9 cellular contexts compared by ENCODE assay signal in the genomic region with DNA sequence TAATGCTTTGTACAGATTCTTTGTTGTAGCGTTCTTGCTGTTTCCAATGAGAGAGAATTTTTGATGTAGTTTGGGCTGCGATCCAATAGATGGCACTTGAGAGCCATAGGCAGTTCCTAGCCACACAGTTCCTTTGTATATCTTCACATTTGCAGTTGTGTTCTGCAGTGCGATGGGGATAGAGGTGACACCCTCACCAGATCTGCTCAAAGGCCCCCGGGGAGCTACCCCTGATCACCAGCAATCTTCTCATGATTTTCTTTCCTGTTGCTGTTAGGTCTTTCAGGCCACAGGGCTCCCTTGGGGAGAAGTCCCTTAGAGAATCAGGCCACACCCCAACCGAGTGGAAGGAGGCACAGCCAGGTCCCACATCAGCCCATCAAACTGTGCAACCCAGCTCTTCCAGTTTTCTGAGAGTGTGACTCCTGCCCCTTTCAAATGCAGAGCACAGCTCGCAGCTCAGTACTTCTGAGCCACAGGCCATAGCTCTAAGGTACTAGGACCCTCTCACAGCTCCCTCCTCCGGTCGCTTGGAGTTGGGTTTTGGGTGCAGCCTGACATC.
A peak's percentile ranks its signal among the peaks of the same experiment; 100 is the strongest.
DNase-seq lines count a peak whose midpoint lies in the region; ATAC-seq and TF ChIP-seq lines count a peak whose summit lies in the region.
"Had no signal": no experiment of that assay in that cellular context is flagged by ENCODE, and none has a peak within 500 bp of the region (broad histone marks: within the 10 kb centered on the region; RNA-seq: fewer than 3 reads in every experiment).

No MANE protein-coding gene starts in this region.

- TF ChIP-seq CTCF in 22Rv1 (IDR thresholded peaks at IDR 0.05) (peak; percentile 75), GM13977 (IDR thresholded peaks at IDR 0.05; ENCODE audit: extremely low read depth, insufficient read depth, missing control alignments) (peak; percentile 77)

- H3K27ac Mint-ChIP-seq in activated T-cell treated with anti-CD3 and anti-CD28 coated beads, Interleukin-2, amount 50 U/mL, for 72 hours: no peak overlapping the region
- H3K27ac Mint-ChIP-seq: stimulated activated naive CD8-positive, alpha-beta T cell treated with anti-CD3 and anti-CD28 coated beads, Interleukin-15, Interleukin-2, amounts not matched to agents 100 ng/mL and 50 ng/mL, for 24 hours had no signal

- no peaks in the 10 kb centered on the region for H3K4me1 ChIP-seq in adipocyte (ENCODE audit: control insufficient read depth, insufficient read depth, low read length)

- ATAC-seq in HG02642 (IDR thresholded peaks at IDR 0.05; ENCODE audit: poor library complexity, unreplicated experiment): peak; percentile 87
- no peak for ATAC-seq in activated T-cell treated with anti-CD3 and anti-CD28 coated beads, Interleukin-2, amount 50 U/mL, for 72 hours (replicated peaks in 1 of 2)

- no peaks in the 10 kb centered on the region for H3K27me3 Mint-ChIP-seq in activated T-cell treated with anti-CD3 and anti-CD28 coated beads, Interleukin-2, amount 50 U/mL, for 72 hours (ENCODE audit: low read depth)
- H3K27me3 Mint-ChIP-seq: stimulated activated naive CD8-positive, alpha-beta T cell treated with anti-CD3 and anti-CD28 coated beads, Interleukin-15, Interleukin-2, amounts not matched to agents 100 ng/mL and 50 ng/mL, for 24 hours had no signal

- no peaks in the 10 kb centered on the region for H3K36me3 ChIP-seq in adipocyte (ENCODE audit: control insufficient read depth, insufficient read depth, low read length, severe bottlenecking)

- DNase-seq in GM13977 (ENCODE audit: low spot score): peak; percentile 10
- peak; percentile 60 for DNase-seq in NAMALWA (ENCODE audit: low spot score)
- peak; percentile 1 for DNase-seq in adipocyte (ENCODE audit: low read depth)
- peak; percentile 43 for DNase-seq in kidney tubule cell (ENCODE audit: low spot score)
- DNase-seq in activated T-cell treated with anti-CD3 and anti-CD28 coated beads, Interleukin-2, amount 50 U/mL, for 72 hours: no peak
- no peak for DNase-seq in activated CD8-positive, alpha-beta memory T cell treated with anti-CD3 and anti-CD28 coated beads, Interleukin-2, amount 50 U/mL, for 4 hours

- peaks cover 0 to 3% of the 10 kb centered on the region in 2 donors for H3K9me3 Mint-ChIP-seq in activated T-cell treated with anti-CD3 and anti-CD28 coated beads, Interleukin-2, amount 50 U/mL, for 72 hours
- H3K9me3 Mint-ChIP-seq: stimulated activated naive CD8-positive, alpha-beta T cell treated with anti-CD3 and anti-CD28 coated beads, Interleukin-15, Interleukin-2, amounts not matched to agents 100 ng/mL and 50 ng/mL, for 24 hours had no signal

- no peaks in the 10 kb centered on the region for H3K4me1 Mint-ChIP-seq in activated T-cell treated with anti-CD3 and anti-CD28 coated beads, Interleukin-2, amount 50 U/mL, for 72 hours (ENCODE audit: low read depth)

- no peaks in the 10 kb centered on the region for H3K9me3 ChIP-seq in adipocyte (ENCODE audit: control insufficient read depth, low read length)

- no peaks in the 10 kb centered on the region for H3K36me3 Mint-ChIP-seq in activated T-cell treated with anti-CD3 and anti-CD28 coated beads, Interleukin-2, amount 50 U/mL, for 72 hours (ENCODE audit: insufficient read depth in 2 of 2)

- in situ Hi-C loops in GM13977 (cut with MboI; ENCODE audit: low pct_unique_long_range_greater_than_20kb, low sequenced_read_pairs, unreplicated experiment): no loop called here

- no peak overlapping the region for H3K4me3 Mint-ChIP-seq in activated T-cell treated with anti-CD3 and anti-CD28 coated beads, Interleukin-2, amount 50 U/mL, for 72 hours
- H3K4me3 Mint-ChIP-seq: stimulated activated naive CD8-positive, alpha-beta T cell treated with anti-CD3 and anti-CD28 coated beads, Interleukin-15, Interleukin-2, amounts not matched to agents 100 ng/mL and 50 ng/mL, for 24 hours had no signal

- no peak overlapping the region for H3K4me3 ChIP-seq in adipocyte (ENCODE audit: low read length)

- no peak overlapping the region for H3K27ac ChIP-seq in 22Rv1

- no peaks in the 10 kb centered on the region for H3K27me3 ChIP-seq in adipocyte (replicated peaks; ENCODE audit: control insufficient read depth, insufficient read depth, low read length)

- no peak overlapping the region for H3K9ac ChIP-seq in adipocyte (ENCODE audit: low read length)

Comparison
In these comparisons a context has a peak if more than half of its experiments do, and no peak if none do; other contexts are left out.
1. DNase-seq: peak in GM13977 (single experiment), NAMALWA (single experiment), adipocyte (single experiment) and kidney tubule cell (single experiment); none in activated T-cell treated with anti-CD3 and anti-CD28 coated beads, Interleukin-2, amount 50 U/mL, for 72 hours (0 of 2) and activated CD8-positive, alpha-beta memory T cell treated with anti-CD3 and anti-CD28 coated beads, Interleukin-2, amount 50 U/mL, for 4 hours (single experiment).